8 cellular contexts compared by ENCODE assay signal in genomic region chr16:31200821-31201510, GRCh38. TPM values are rescaled to one million over a fixed set of nuclear protein-coding genes. Genes with fewer than 3 reads are reported as not detected.
A peak's percentile ranks its signal among the peaks of the same experiment; 100 is the strongest.
DNase-seq lines count a peak whose midpoint lies in the region; ATAC-seq, FAIRE-seq and TF ChIP-seq lines count a peak whose summit lies in the region.

No MANE protein-coding gene starts in this region.

- peak in 1 of 2 experiments; percentile 49 for DNase-seq in A549 (ENCODE audit: low read depth in 1 of 2, low spot score in 1 of 2)
- peak; percentile 21 for DNase-seq in HT1080 (ENCODE audit: low read depth)
- peak; percentile 67 for DNase-seq in activated CD4-positive, alpha-beta T cell treated with anti-CD3 and anti-CD28 coated beads for 48 hours
- DNase-seq in germinal center (ENCODE audit: low spot score): peak; percentile 49
- no peak for DNase-seq in NCI-H526 (lab: John Stamatoyannopoulos, UW)
- no peak for DNase-seq in C1 segment of cervical spinal cord (lab: John Stamatoyannopoulos, UW)

- no peak for TF ChIP-seq EP300 in A549 (IDR thresholded peaks at IDR 0.05)

- peaks cover 2 to 25% (median 19%) of the 10 kb centered on the region in 5 donors for H3K36me3 ChIP-seq in subcutaneous abdominal adipose tissue (ENCODE audit: control insufficient read depth in 5 of 5, insufficient read depth in 5 of 5, low read length in 5 of 5)

- CTCF ChIA-PET in A549 (lab: Yijun Ruan, JAX): interaction anchor here (0.6 to 2.0 kb wide), 11 partner anchors 9 to 242 kb away, joined by 3 to 8 read pairs (median 4); partner anchors contain the start of gene ZNF843

- ATAC-seq in A549 (peak; percentile 21 to 27; a peak in 5 of 6 replicates), HG03442 (IDR thresholded peaks at IDR 0.05; ENCODE audit: unreplicated experiment) (no peak)

- no peaks in the 10 kb centered on the region for H3K9me3 ChIP-seq in A549
- H3K9me3 ChIP-seq in subcutaneous abdominal adipose tissue (ENCODE audit: control insufficient read depth in 5 of 5, low read length in 5 of 5): no peaks in the 10 kb centered on the region

- peak overlapping the region in 1 of 2 experiments; percentile 81; a peak in 3 of 6 replicates for H3K27ac ChIP-seq in A549
- no peak overlapping the region for H3K27ac ChIP-seq in subcutaneous abdominal adipose tissue (ENCODE audit: low read depth, low read length)

- no peak; a peak in 1 of 5 replicates for TF ChIP-seq RAD21 in A549 (conservative IDR thresholded peaks at IDR 0.05 in 1 of 2, IDR thresholded peaks at IDR 0.05 in 1 of 2)

- no peak for TF ChIP-seq CTCF in A549 (IDR thresholded peaks at IDR 0.05)

- peaks cover 26% of the 10 kb centered on the region for H3K4me1 ChIP-seq in A549
- H3K4me1 ChIP-seq in subcutaneous abdominal adipose tissue (ENCODE audit: control insufficient read depth in 5 of 5, insufficient read depth in 5 of 5, low read length in 5 of 5): peaks cover 0 to 38% (median 36%) of the 10 kb centered on the region in 5 donors

- H3K27me3 ChIP-seq in subcutaneous abdominal adipose tissue (ENCODE audit: control insufficient read depth in 5 of 5, insufficient read depth in 4 of 5, low read length in 5 of 5): peaks cover 0 to 3% (median 0%) of the 10 kb centered on the region in 5 donors

- TF ChIP-seq POLR2A in A549 (IDR thresholded peaks at IDR 0.05; ENCODE audit: low read length): no peak

- WGBS in A549 (ENCODE audit: missing lambda C conversion rate): 59% methylated on average over 7 of the region's 7 CpGs

- H3K9ac ChIP-seq in subcutaneous abdominal adipose tissue (ENCODE audit: low read length in 5 of 5): peak overlapping the region in 2 of 5 donors; percentile 66 to 74

- FAIRE-seq in A549 (lab: Jason Lieb, UNC): no peak

- no peak overlapping the region for H3K4me3 ChIP-seq in A549
- peak overlapping the region; percentile 68 to 93 (median 82) for H3K4me3 ChIP-seq in subcutaneous abdominal adipose tissue (ENCODE audit: low read depth in 1 of 5, low read length in 5 of 5)

- POLR2A ChIA-PET in A549 (lab: Yijun Ruan, JAX): interaction anchor here (1.6 to 2.8 kb wide), 2 partner anchors 11 to 21 kb away, joined by 5 to 20 read pairs; partner anchors contain the start of gene FUS

- peak overlapping the region; percentile 79 for H3K4me2 ChIP-seq in A549

TF ChIP-seq in A549, 52 proteins besides CTCF, POLR2A, EP300 and RAD21:
- peak; percentile 80; the same call in 1 of the 2 replicates for TF ChIP-seq POLR2AphosphoS2 (conservative IDR thresholded peaks at IDR 0.05; ENCODE audit: low read length)
- no peak for TF ChIP-seq CHD2 (IDR thresholded peaks at IDR 0.05; ENCODE audit: low read length, partially characterized antibody)
- TF ChIP-seq RARB (CRISPR knock-in tag; IDR thresholded peaks at IDR 0.05): 0 out of 2 replicates have a peak, but pooled peaks have one; percentile 21

RNA-seq across cellular contexts. Expression of gene PYCARD, which starts 1.6 kb away (rescaled TPM):
- 16.1 and 20.0 TPM in 2 replicates for polyA plus RNA-seq in A549 (2011; rRNA removed)
- polyA plus RNA-seq in A549 (2012; cell fraction: cytosol; rRNA removed): 55.4 and 66.6 TPM in 2 replicates
- 46.0 and 74.9 TPM in 2 replicates for polyA plus RNA-seq in A549 (2012; cell fraction: nucleus; rRNA removed)
- polyA plus RNA-seq in A549 (2017; fragmentation: RNase III; extraction: RNeasy Plus Mini Kit Qiagen cat#74134 plus additional on column Dnase treatment): 26.4 to 32.2 TPM (median 30.1 TPM) in 3 replicates
- polyA minus RNA-seq in A549 (2011; rRNA and poly(A)+ RNA removed): 12.4 and 15.4 TPM in 2 replicates
- total RNA-seq in HT1080 (2014; rRNA removed; shearing (Covaris generic)): 0.63 and 0.72 TPM in 2 replicates
- polyA plus RNA-seq in HT1080 (2015; cell fraction: cytosol; rRNA removed): 1.2 and 2.0 TPM in 2 replicates
- 0.33 and 0.51 TPM in 2 replicates for polyA plus RNA-seq in HT1080 (2015; cell fraction: nucleus; rRNA removed)

RNA-seq across cellular contexts. Expression of gene TRIM72, which starts 13.0 kb away (rescaled TPM):
- polyA plus RNA-seq in A549 (2011; rRNA removed) (not detected in 2 replicates), A549 (2017; fragmentation: RNase III; extraction: RNeasy Plus Mini Kit Qiagen cat#74134 plus additional on column Dnase treatment) (0.04 TPM in 1 of 3 replicates, not detected in the others)
- not detected in 2 replicates for polyA plus RNA-seq in A549 (2012; cell fraction: cytosol; rRNA removed)
- polyA plus RNA-seq in A549 (2012; cell fraction: nucleus; rRNA removed): not detected in 2 replicates
- not detected in 2 replicates for polyA minus RNA-seq in A549 (2011; rRNA and poly(A)+ RNA removed)
- total RNA-seq in HT1080 (2014; rRNA removed; shearing (Covaris generic)): 0.06 TPM in 1 of 2 replicates, not detected in the other
- 0.01 and 0.21 TPM in 2 replicates for polyA plus RNA-seq in HT1080 (2015; cell fraction: cytosol; rRNA removed)
- not detected in 2 replicates for polyA plus RNA-seq in HT1080 (2015; cell fraction: nucleus; rRNA removed)

RNA-seq across cellular contexts. Expression of gene PYDC1, which starts 16.0 kb away (rescaled TPM):
- polyA plus RNA-seq in A549 (2011; rRNA removed): not detected in 2 replicates
- polyA plus RNA-seq in A549 (2012; cell fraction: cytosol; rRNA removed): not detected in 2 replicates
- not detected in 2 replicates for polyA plus RNA-seq in A549 (2012; cell fraction: nucleus; rRNA removed)
- not detected in 3 replicates for polyA plus RNA-seq in A549 (2017; fragmentation: RNase III; extraction: RNeasy Plus Mini Kit Qiagen cat#74134 plus additional on column Dnase treatment)
- not detected in 2 replicates for polyA minus RNA-seq in A549 (2011; rRNA and poly(A)+ RNA removed)
- not detected in 2 replicates for total RNA-seq in HT1080 (2014; rRNA removed; shearing (Covaris generic))
- polyA plus RNA-seq in HT1080 (2015; cell fraction: cytosol; rRNA removed): not detected in 2 replicates
- polyA plus RNA-seq in HT1080 (2015; cell fraction: nucleus; rRNA removed): not detected in 2 replicates

RNA-seq across cellular contexts. Expression of gene FUS, which starts 21.0 kb away (rescaled TPM):
- polyA plus RNA-seq in A549 (2011; rRNA removed) (168 and 224 TPM in 2 replicates), A549 (2017; fragmentation: RNase III; extraction: RNeasy Plus Mini Kit Qiagen cat#74134 plus additional on column Dnase treatment) (740 to 780 TPM (median 745 TPM) in 3 replicates)
- polyA plus RNA-seq in A549 (2012; cell fraction: cytosol; rRNA removed): 382 and 384 TPM in 2 replicates
- 432 and 577 TPM in 2 replicates for polyA plus RNA-seq in A549 (2012; cell fraction: nucleus; rRNA removed)
- polyA minus RNA-seq in A549 (2011; rRNA and poly(A)+ RNA removed): 161 and 177 TPM in 2 replicates
- 21.7 and 34.0 TPM in 2 replicates for total RNA-seq in HT1080 (2014; rRNA removed; shearing (Covaris generic))
- polyA plus RNA-seq in HT1080 (2015; cell fraction: cytosol; rRNA removed): 443 and 444 TPM in 2 replicates
- polyA plus RNA-seq in HT1080 (2015; cell fraction: nucleus; rRNA removed): 855 and 862 TPM in 2 replicates

RNA-seq across cellular contexts. Expression of gene PRSS36, which starts 51.1 kb away (rescaled TPM):
- polyA plus RNA-seq in A549 (2011; rRNA removed): 0.41 TPM in 1 of 2 replicates, not detected in the other
- polyA plus RNA-seq in A549 (2012; cell fraction: cytosol; rRNA removed): 0.32 and 0.88 TPM in 2 replicates
- polyA plus RNA-seq in A549 (2012; cell fraction: nucleus; rRNA removed): 0.53 and 1.2 TPM in 2 replicates
- polyA plus RNA-seq in A549 (2017; fragmentation: RNase III; extraction: RNeasy Plus Mini Kit Qiagen cat#74134 plus additional on column Dnase treatment): 0.55 to 0.75 TPM (median 0.55 TPM) in 3 replicates
- 0.73 TPM in 1 of 2 replicates, not detected in the other for polyA minus RNA-seq in A549 (2011; rRNA and poly(A)+ RNA removed)
- 0.77 and 2.0 TPM in 2 replicates for total RNA-seq in HT1080 (2014; rRNA removed; shearing (Covaris generic))
- polyA plus RNA-seq in HT1080 (2015; cell fraction: cytosol; rRNA removed): 0.02 TPM in 1 of 2 replicates, not detected in the other
- polyA plus RNA-seq in HT1080 (2015; cell fraction: nucleus; rRNA removed): 0.15 TPM in 1 of 2 replicates, not detected in the other

Comparison
In these comparisons a context has a peak if more than half of its experiments do, and no peak if none do; other contexts are left out.
1. DNase-seq: peak in HT1080 (single experiment), activated CD4-positive, alpha-beta T cell treated with anti-CD3 and anti-CD28 coated beads for 48 hours (single experiment) and germinal center (single experiment); none in NCI-H526 (0 of 2) and C1 segment of cervical spinal cord (0 of 14).